26 cellular contexts compared by ENCODE assay signal in the genomic region with DNA sequence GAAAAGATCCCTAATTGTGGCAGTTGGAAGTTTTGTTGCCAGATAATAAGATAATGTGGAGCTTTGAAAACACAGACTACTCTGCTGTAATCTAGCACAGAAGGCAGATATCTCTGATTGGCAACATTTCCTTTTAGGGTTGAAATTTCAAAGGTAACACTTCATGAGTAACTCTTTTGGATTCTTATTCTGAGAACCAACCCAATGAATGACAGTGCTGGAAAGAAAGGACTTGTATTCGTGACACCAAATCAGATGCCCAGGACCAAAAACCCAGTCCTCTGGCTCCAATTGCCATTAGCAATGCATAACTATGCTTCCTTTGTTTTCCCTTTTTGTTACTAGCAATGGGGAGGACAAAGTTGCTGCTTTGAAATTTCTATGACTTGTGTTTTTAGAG. TPM values are rescaled to one million over a fixed set of nuclear protein-coding genes. Genes with fewer than 3 reads are reported as not detected.
DNase-seq lines count a peak whose midpoint lies in the region; ATAC-seq and TF ChIP-seq lines count a peak whose summit lies in the region.
"Had no signal": no experiment of that assay in that cellular context is flagged by ENCODE, and none has a peak within 500 bp of the region (broad histone marks: within the 10 kb centered on the region; RNA-seq: fewer than 3 reads in every experiment).

No MANE protein-coding gene starts in this region.

- H3K9me3 Mint-ChIP-seq in activated CD4-positive, alpha-beta T cell treated with anti-CD3 and anti-CD28 coated beads for 36 hours (ENCODE audit: low read depth): peaks cover 2% of the 10 kb centered on the region

- no peak overlapping the region for H3K4me3 ChIP-seq in SK-N-SH (ENCODE audit: low read depth in 2 of 2, low read length in 1 of 2)
- H3K4me3 ChIP-seq in mesendoderm (ENCODE audit: low read length): no peak overlapping the region
- H3K4me3 ChIP-seq: BLaER1 treated with 17β-estradiol and CSF1 and Interleukin-3, amounts not matched to agents 10 nM and 100 nM; breast epithelium; heart right ventricle; right atrium auricular region; spleen had no signal

- H3K27me3 Mint-ChIP-seq in activated CD4-positive, alpha-beta T cell treated with anti-CD3 and anti-CD28 coated beads for 36 hours: no peaks in the 10 kb centered on the region
- H3K27me3 Mint-ChIP-seq: type B pancreatic cell had no signal

- no peak overlapping the region for H2AFZ ChIP-seq in SK-N-SH (ENCODE audit: low read depth)

- peaks cover under 1% of the 10 kb centered on the region for H3K4me1 Mint-ChIP-seq in activated CD4-positive, alpha-beta T cell treated with anti-CD3 and anti-CD28 coated beads for 36 hours

- H3K4me3 Mint-ChIP-seq in activated CD4-positive, alpha-beta T cell treated with anti-CD3 and anti-CD28 coated beads for 36 hours: no peak overlapping the region
- H3K4me3 Mint-ChIP-seq: activated naive CD4-positive, alpha-beta T cell treated with anti-CD3 and anti-CD28 coated beads for 36 hours; naive thymus-derived CD4-positive, alpha-beta T cell; T-helper 2 cell treated with Interferon-gamma antibody and Interleukin-4, amounts not matched to agents 5 μg/mL and 100 μg/mL, for 36 hours; type B pancreatic cell had no signal

- no peak overlapping the region for H3K27ac Mint-ChIP-seq in activated CD4-positive, alpha-beta T cell treated with anti-CD3 and anti-CD28 coated beads for 36 hours
- H3K27ac Mint-ChIP-seq: activated naive CD4-positive, alpha-beta T cell treated with anti-CD3 and anti-CD28 coated beads for 36 hours; naive thymus-derived CD4-positive, alpha-beta T cell; T-helper 2 cell treated with Interferon-gamma antibody and Interleukin-4, amounts not matched to agents 5 μg/mL and 100 μg/mL, for 36 hours; type B pancreatic cell had no signal

- H2BK15ac ChIP-seq in mesendoderm (replicated peaks; ENCODE audit: low read depth): peak overlapping the region; percentile 45

- H3K36me3 ChIP-seq in SK-N-SH (replicated peaks in 1 of 2; ENCODE audit: control insufficient read depth in 1 of 2, insufficient read depth in 2 of 2, low read length in 1 of 2): no peaks in the 10 kb centered on the region
- H3K36me3 ChIP-seq in mesendoderm (ENCODE audit: control insufficient read depth, insufficient read depth, low read length): no peaks in the 10 kb centered on the region
- H3K36me3 ChIP-seq: breast epithelium, heart right ventricle, right atrium auricular region, spleen, WERI-Rb-1 had no signal

- no peaks in the 10 kb centered on the region for H3K79me1 ChIP-seq in mesendoderm (ENCODE audit: low read length)

- no peak overlapping the region for H3K23ac ChIP-seq in mesendoderm (ENCODE audit: low read length)

- no peak overlapping the region for H4K5ac ChIP-seq in mesendoderm (ENCODE audit: low read length)

- H2AK5ac ChIP-seq in mesendoderm (ENCODE audit: low read length): no peak overlapping the region

- H4K20me1 ChIP-seq in SK-N-SH (ENCODE audit: insufficient read depth): no peaks in the 10 kb centered on the region
- H4K20me1 ChIP-seq: BLaER1 treated with 17β-estradiol and CSF1 and Interleukin-3, amounts not matched to agents 10 nM and 100 nM had no signal

- TF ChIP-seq CTCF in SK-N-SH (IDR thresholded peaks at IDR 0.05): no peak

- H3K9ac ChIP-seq in SK-N-SH (no peak overlapping the region), mesendoderm (ENCODE audit: low read length) (no peak overlapping the region)
- H3K9ac ChIP-seq: BLaER1 treated with 17β-estradiol and CSF1 and Interleukin-3, amounts not matched to agents 10 nM and 100 nM had no signal

- no peak overlapping the region for H3K4ac ChIP-seq in mesendoderm (ENCODE audit: low read depth, low read length)

- intact Hi-C loops in activated CD4-positive, alpha-beta T cell treated with anti-CD3 and anti-CD28 coated beads for 36 hours (cut with DNase I, micrococcal nuclease): loop anchor here (5.0 to 10.0 kb wide), 2 partner anchors 207 to 285 kb away; no protein-coding TSS in a partner anchor

- DNase-seq in SK-N-SH: peak; percentile 31
- peak; percentile 59 for DNase-seq in mesendoderm
- no peak for DNase-seq in activated CD4-positive, alpha-beta T cell treated with anti-CD3 and anti-CD28 coated beads for 36 hours
- no peak for DNase-seq in NCI-H345 treated with DMSO at 0.1 percent for 48 hours (lab: John Stamatoyannopoulos, UW; ENCODE audit: unreplicated experiment)
- DNase-seq in NCI-H510A (lab: John Stamatoyannopoulos, UW): no peak
- DNase-seq: activated naive CD4-positive, alpha-beta T cell treated with anti-CD3 and anti-CD28 coated beads for 36 hours; COR-L47; effector CD8-positive, alpha-beta T cell; GDM1; heart right ventricle; Karpas-422; naive thymus-derived CD4-positive, alpha-beta T cell; NCI-H1417 treated with DMSO at 0.1 percent for 48 hours; NCI-H446; spleen; stimulated activated CD4-positive, alpha-beta T cell treated with anti-CD3 and anti-CD28 coated beads, Interleukin-2, amount 100 ng/mL, for 48 hours; WERI-Rb-1 had no signal

- no peak for TF ChIP-seq EP300 in SK-N-SH (IDR thresholded peaks at IDR 0.05; ENCODE audit: borderline replicate concordance in 1 of 2, low read depth in 1 of 2, low read length in 1 of 2)

- H4K8ac ChIP-seq in mesendoderm (ENCODE audit: low read depth, low read length): no peak overlapping the region

- peaks cover 6% of the 10 kb centered on the region; the same call in 1 of the 2 replicates for H3K9me3 ChIP-seq in SK-N-SH

- WGBS in SK-N-SH (ENCODE audit: low lambda C conversion rate): 15% methylated on average over 1 of the region's 1 CpG
- WGBS in mesendoderm (ENCODE audit: extremely low coverage, insufficient coverage, low lambda C conversion rate): no CpG with 5 or more reads among the region's 1 CpG

- TF ChIP-seq RAD21 in SK-N-SH (IDR thresholded peaks at IDR 0.05; ENCODE audit: low read length): peak; percentile 5; the same call in 1 of the 2 replicates

- no peak overlapping the region for H2BK5ac ChIP-seq in mesendoderm (ENCODE audit: low read length)

- ATAC-seq in activated CD4-positive, alpha-beta T cell treated with anti-CD3 and anti-CD28 coated beads for 36 hours: no peak
- ATAC-seq: heart right ventricle; naive thymus-derived CD4-positive, alpha-beta T cell had no signal

- H2BK120ac ChIP-seq in mesendoderm (ENCODE audit: low read depth, low read length): no peak overlapping the region

- CTCF ChIA-PET in SK-N-SH (lab: Yijun Ruan, JAX): interaction anchor here (1.0 to 3.8 kb wide), 2 partner anchors 42 to 254 kb away, joined by 3 to 19 read pairs; partner anchors contain the start of gene ELMO1
- CTCF ChIA-PET in activated CD4-positive, alpha-beta T cell treated with anti-CD3 and anti-CD28 coated beads for 36 hours (lab: Charles Lee): interaction anchor here (0.6 to 1.0 kb wide), 4 partner anchors 49 to 254 kb away, joined by 3 to 4 read pairs (median 4); no protein-coding TSS in a partner anchor

- H3K18ac ChIP-seq in mesendoderm (ENCODE audit: low read length): no peak overlapping the region

- no peak overlapping the region for H3K4me2 ChIP-seq in SK-N-SH
- no peak overlapping the region for H3K4me2 ChIP-seq in mesendoderm (ENCODE audit: low read length)
- H3K4me2 ChIP-seq: BLaER1 treated with 17β-estradiol and CSF1 and Interleukin-3, amounts not matched to agents 10 nM and 100 nM had no signal

- POLR2A ChIA-PET in SK-N-SH (lab: Yijun Ruan, JAX): no interaction called here
- POLR2A ChIA-PET in activated CD4-positive, alpha-beta T cell treated with anti-CD3 and anti-CD28 coated beads for 36 hours (lab: Charles Lee): no interaction called here

- H3K27me3 ChIP-seq in SK-N-SH (ENCODE audit: insufficient read depth): no peaks in the 10 kb centered on the region
- no peaks in the 10 kb centered on the region for H3K27me3 ChIP-seq in mesendoderm (ENCODE audit: insufficient read depth, low read length, poor library complexity)
- H3K27me3 ChIP-seq: BLaER1 treated with 17β-estradiol and CSF1 and Interleukin-3, amounts not matched to agents 10 nM and 100 nM; breast epithelium; right atrium auricular region; spleen had no signal

- no peaks in the 10 kb centered on the region for H3K36me3 Mint-ChIP-seq in activated CD4-positive, alpha-beta T cell treated with anti-CD3 and anti-CD28 coated beads for 36 hours (ENCODE audit: low read depth)

- no peaks in the 10 kb centered on the region for H3F3A ChIP-seq in SK-N-SH (replicated peaks; ENCODE audit: insufficient read depth)

- no peaks in the 10 kb centered on the region for H3K9me2 ChIP-seq in SK-N-SH

- H3K27ac ChIP-seq in SK-N-SH (ENCODE audit: low read depth in 2 of 2, low read length in 1 of 2) (peak overlapping the region in 1 of 2 experiments; percentile 67; a peak in 1 of 4 replicates), cingulate gyrus (ENCODE audit: low read depth, low read length) (peak overlapping the region; percentile 73), mesendoderm (ENCODE audit: low read depth, low read length) (peak overlapping the region; percentile 65), temporal lobe (ENCODE audit: low read depth, low read length) (peak overlapping the region; percentile 89)
- H3K27ac ChIP-seq: breast epithelium, heart right ventricle, right atrium auricular region, spleen, WERI-Rb-1 had no signal

- H3K79me2 ChIP-seq in SK-N-SH (ENCODE audit: insufficient read depth) (no peaks in the 10 kb centered on the region), mesendoderm (ENCODE audit: control insufficient read depth, insufficient read depth, low read length) (no peaks in the 10 kb centered on the region)

- H3K56ac ChIP-seq in mesendoderm (ENCODE audit: low read length): no peak overlapping the region

- H3K4me1 ChIP-seq in SK-N-SH (ENCODE audit: control insufficient read depth in 1 of 2, insufficient read depth in 2 of 2, low read depth in 1 of 2, low read length in 1 of 2) (peaks cover 0 to 17% of the 10 kb centered on the region in 2 experiments; a peak in 2 of 4 replicates), mesendoderm (ENCODE audit: control insufficient read depth, low read depth, low read length) (peaks cover 1% of the 10 kb centered on the region)
- H3K4me1 ChIP-seq: breast epithelium, heart right ventricle, right atrium auricular region, spleen had no signal

TF ChIP-seq in SK-N-SH, 30 proteins besides CTCF, POLR2A, EP300 and RAD21:
- TF ChIP-seq RCOR1 (IDR thresholded peaks at IDR 0.05; ENCODE audit: low read length): 0 out of 2 replicates have a peak, but pooled peaks have one; percentile 17
- no peak for TF ChIP-seq TAF1 (IDR thresholded peaks at IDR 0.05; ENCODE audit: borderline replicate concordance, low read depth, low read length)
- 0 out of 2 replicates have a peak, but pooled peaks have one; percentile 16 for TF ChIP-seq GATA2 (CRISPR knock-in tag; IDR thresholded peaks at IDR 0.05)
TF ChIP-seq in SK-N-SH: peak in this region for 2.

RNA-seq across cellular contexts. Expression of gene ELMO1, which starts 41.0 kb away (rescaled TPM):
- 0.64 and 2.8 TPM in 2 replicates for polyA plus RNA-seq in SK-N-SH (2012; rRNA removed)
- 1.5 and 3.7 TPM in 2 replicates for polyA plus RNA-seq in SK-N-SH (2012; cell fraction: cytosol; rRNA removed)
- 1.0 and 1.5 TPM in 2 replicates for polyA plus RNA-seq in SK-N-SH (2012; cell fraction: nucleus; rRNA removed)
- 8.9 TPM for polyA plus RNA-seq in mesendoderm (2013, experiment 1 of 2)
- 9.3 TPM for polyA plus RNA-seq in mesendoderm (2013, experiment 2 of 2)
- 59.3 TPM for total RNA-seq in temporal lobe
- total RNA-seq in activated CD4-positive, alpha-beta T cell treated with anti-CD3 and anti-CD28 coated beads for 36 hours: 100 to 1,000 TPM in 1 of 2 experiments, 10 to 100 TPM in 1; 96.2 to 173 TPM
- total RNA-seq: osteocyte had no signal
- polyA plus RNA-seq: AG04450 had no signal

Comparison
In these comparisons a context has a peak if more than half of its experiments do, and no peak if none do; other contexts are left out.
1. DNase-seq: peak in SK-N-SH (single experiment) and mesendoderm (single experiment); none in activated CD4-positive, alpha-beta T cell treated with anti-CD3 and anti-CD28 coated beads for 36 hours (single experiment), NCI-H345 treated with DMSO at 0.1 percent for 48 hours (single experiment) and NCI-H510A (single experiment).